ENCODE assay signal across 31 cellular contexts in the genomic region with DNA sequence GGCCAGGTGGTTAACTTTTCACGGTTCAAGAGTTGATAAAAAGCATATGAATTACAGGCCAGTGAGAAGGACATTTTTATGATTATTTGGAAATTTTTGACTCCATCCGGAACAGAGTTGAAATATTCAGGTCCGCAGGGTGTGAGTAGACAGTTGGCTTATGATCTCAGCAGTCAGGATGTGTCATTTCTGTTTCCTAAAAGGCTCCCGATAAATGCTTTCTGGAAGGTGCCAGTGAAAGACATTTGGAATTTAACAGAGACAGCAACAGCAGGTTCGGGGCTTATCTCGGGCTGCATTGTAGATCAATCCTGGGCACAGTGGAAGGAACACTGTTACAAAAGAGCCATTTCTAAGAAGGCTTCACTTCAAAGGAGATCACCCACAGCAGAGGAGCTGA.
"Had no signal": no experiment of that assay in that cellular context is flagged by ENCODE, and none has a peak within 500 bp of the region (broad histone marks: within the 10 kb centered on the region; RNA-seq: fewer than 3 reads in every experiment).

No MANE protein-coding gene starts in this region.

- H3K27ac Mint-ChIP-seq: activated naive CD8-positive, alpha-beta T cell; natural killer cell treated with Interleukin-12 subunit alpha and Interleukin-12 subunit beta and Interleukin-15 and Interleukin-18, amount 100 ng/mL, for 72 hours; stimulated activated memory B cell treated with anti-CD40 and anti-IgM and Interleukin-4, amounts not matched to agents 10 μg/mL and 1 μg/mL and 100 μg/mL, for 72 hours; stimulated activated naive CD8-positive, alpha-beta T cell treated with anti-CD3 and anti-CD28 coated beads, Interleukin-15, amount 100 ng/mL, for 72 hours; T-helper 2 cell treated with Interferon-gamma antibody and Interleukin-4, amounts not matched to agents 5 μg/mL and 100 μg/mL, for 36 hours had no signal

- H3K9me3 Mint-ChIP-seq: natural killer cell treated with Interleukin-12 subunit alpha and Interleukin-12 subunit beta and Interleukin-15 and Interleukin-18, amount 100 ng/mL, for 72 hours; stimulated activated memory B cell treated with anti-CD40 and anti-IgM and Interleukin-4, amounts not matched to agents 10 μg/mL and 1 μg/mL and 100 μg/mL, for 72 hours; stimulated activated naive CD8-positive, alpha-beta T cell treated with anti-CD3 and anti-CD28 coated beads, Interleukin-15, amount 100 ng/mL, for 72 hours had no signal

- H3K27me3 Mint-ChIP-seq: activated naive CD8-positive, alpha-beta T cell; natural killer cell treated with Interleukin-12 subunit alpha and Interleukin-12 subunit beta and Interleukin-15 and Interleukin-18, amount 100 ng/mL, for 72 hours; stimulated activated memory B cell treated with anti-CD40 and anti-IgM and Interleukin-4, amounts not matched to agents 10 μg/mL and 1 μg/mL and 100 μg/mL, for 72 hours; stimulated activated naive CD8-positive, alpha-beta T cell treated with anti-CD3 and anti-CD28 coated beads, Interleukin-15, amount 100 ng/mL, for 72 hours had no signal

- H3K4me3 ChIP-seq: body of pancreas, cardiac muscle cell, heart right ventricle, left lung, lung, mucosa of descending colon, pancreas, psoas muscle, sigmoid colon, smooth muscle cell, suprapubic skin, tibial nerve had no signal

- H3K36me3 ChIP-seq: cardiac muscle cell, heart right ventricle, left lung, pancreas, sigmoid colon, suprapubic skin, tibial nerve had no signal

- H3K4me1 Mint-ChIP-seq: stimulated activated naive CD8-positive, alpha-beta T cell treated with anti-CD3 and anti-CD28 coated beads, Interleukin-15, amount 100 ng/mL, for 72 hours had no signal

- H3K36me3 Mint-ChIP-seq: activated naive CD8-positive, alpha-beta T cell; natural killer cell treated with Interleukin-12 subunit alpha and Interleukin-12 subunit beta and Interleukin-15 and Interleukin-18, amount 100 ng/mL, for 72 hours; stimulated activated memory B cell treated with anti-CD40 and anti-IgM and Interleukin-4, amounts not matched to agents 10 μg/mL and 1 μg/mL and 100 μg/mL, for 72 hours had no signal

- ATAC-seq: body of pancreas; esophagus mucosa; heart right ventricle; mucosa of descending colon; natural killer cell treated with Interleukin-12 subunit alpha and Interleukin-12 subunit beta and Interleukin-15 and Interleukin-18, amount 100 ng/mL, for 72 hours; psoas muscle; stimulated activated memory B cell treated with anti-CD40 and anti-IgM and Interleukin-4, amounts not matched to agents 10 μg/mL and 1 μg/mL and 100 μg/mL, for 72 hours; stimulated activated naive CD8-positive, alpha-beta T cell treated with anti-CD3 and anti-CD28 coated beads, Interleukin-15, amount 100 ng/mL, for 72 hours had no signal

- DNase-seq: activated CD4-positive, alpha-beta T cell treated with anti-CD3 and anti-CD28 coated beads for 4 hours; activated CD4-positive, alpha-beta T cell treated with anti-CD3 and anti-CD28 coated beads, Interleukin-2, amount 50 U/mL, for 4 hours; activated effector memory CD4-positive, alpha-beta T cell treated with Interleukin-2 at 50 U/mL for 16 hours; activated naive CD4-positive, alpha-beta T cell treated with Interleukin-2 at 50 U/mL for 16 hours; aorta; body of pancreas; cortex of kidney; foreskin melanocyte; heart right ventricle; left lung; mesendoderm; mucosa of descending colon; nucleus accumbens; pancreas; psoas muscle; sigmoid colon; stimulated activated CD4-positive, alpha-beta T cell treated with anti-CD3 and anti-CD28 coated beads, Interleukin-1b, Interleukin-23, amount 100 ng/mL, for 48 hours; stimulated activated CD4-positive, alpha-beta T cell treated with anti-CD3 and anti-CD28 coated beads, Interleukin-4, amount 100 ng/mL, for 4 hours; stimulated activated CD8-positive, alpha-beta memory T cell treated with anti-CD3 and anti-CD28 coated beads, Interleukin-4, amount 100 ng/mL, for 48 hours; stimulated activated naive CD8-positive, alpha-beta T cell treated with anti-CD3 and anti-CD28 coated beads, Interleukin-15, amount 100 ng/mL, for 72 hours; T-helper 1 cell had no signal

- H3K9me3 ChIP-seq: body of pancreas, heart right ventricle, left lung, mucosa of descending colon, pancreas, psoas muscle, sigmoid colon, suprapubic skin, tibial nerve had no signal

- H3K27me3 ChIP-seq: body of pancreas, cardiac muscle cell, heart right ventricle, left lung, pancreas, sigmoid colon, suprapubic skin, tibial nerve had no signal

- H3K27ac ChIP-seq: body of pancreas, cardiac muscle cell, heart right ventricle, left lung, pancreas, psoas muscle, suprapubic skin, tibial nerve had no signal

- H3K4me1 ChIP-seq: left lung, psoas muscle, suprapubic skin, tibial nerve had no signal

- H3K4me3 Mint-ChIP-seq: activated naive CD8-positive, alpha-beta T cell; natural killer cell treated with Interleukin-12 subunit alpha and Interleukin-12 subunit beta and Interleukin-15 and Interleukin-18, amount 100 ng/mL, for 72 hours; stimulated activated memory B cell treated with anti-CD40 and anti-IgM and Interleukin-4, amounts not matched to agents 10 μg/mL and 1 μg/mL and 100 μg/mL, for 72 hours; stimulated activated naive CD8-positive, alpha-beta T cell treated with anti-CD3 and anti-CD28 coated beads, Interleukin-15, amount 100 ng/mL, for 72 hours; T-helper 2 cell treated with Interferon-gamma antibody and Interleukin-4, amounts not matched to agents 5 μg/mL and 100 μg/mL, for 36 hours had no signal
